ENCODE assay signal across 8 cellular contexts in the genomic region with DNA sequence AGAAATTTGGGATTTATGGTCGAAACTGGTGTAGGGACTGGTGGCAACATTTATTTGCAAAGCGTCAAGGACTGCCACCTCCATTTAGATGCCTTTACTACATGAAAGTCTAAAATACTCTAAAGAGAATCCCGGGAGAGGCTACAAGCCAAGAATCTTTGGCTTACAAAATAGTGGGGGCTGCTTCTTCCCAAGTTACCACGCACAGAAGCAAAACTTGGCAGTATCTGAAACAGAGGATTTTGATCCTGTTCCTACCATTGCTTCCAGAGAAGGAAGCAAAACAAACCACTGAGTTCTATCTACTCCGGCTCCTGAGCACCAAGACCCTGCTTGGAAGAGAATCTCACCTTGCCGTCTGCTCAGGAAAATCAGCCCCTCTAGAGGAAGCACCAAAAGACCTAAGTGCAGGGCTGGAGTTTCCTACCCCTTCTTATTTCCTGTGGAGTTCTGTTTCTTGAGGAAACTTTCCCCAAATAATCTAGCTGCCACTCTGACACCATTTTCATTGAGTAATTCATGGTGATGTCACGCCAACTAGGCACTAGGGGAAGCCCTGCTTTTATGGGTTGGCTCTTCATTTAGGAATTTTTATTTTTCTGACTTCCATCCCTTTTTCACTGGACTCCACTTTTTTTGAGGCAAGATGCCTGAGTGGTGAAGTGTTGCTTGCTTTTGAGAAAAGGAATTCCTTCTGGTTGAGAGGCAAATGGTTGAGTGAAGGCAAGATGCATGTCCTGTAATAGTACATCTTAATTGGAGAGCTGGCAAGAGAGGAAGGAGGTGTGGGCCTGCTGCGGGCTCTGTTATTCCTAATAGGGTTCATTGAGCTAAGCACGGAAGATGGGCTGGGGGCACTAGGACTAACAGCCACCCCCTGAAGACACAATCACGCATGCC.
DNase-seq lines count a peak whose midpoint lies in the region; ATAC-seq and TF ChIP-seq lines count a peak whose summit lies in the region.

No MANE protein-coding gene starts in this region.

- ATAC-seq in SK-N-SH treated with all-trans-retinoic acid at 6 μM for 48 hours: peak; percentile 72
- no peak for ATAC-seq in GM19395 (IDR thresholded peaks at IDR 0.05; ENCODE audit: unreplicated experiment)
- no peak for ATAC-seq in GM18498 (IDR thresholded peaks at IDR 0.05; ENCODE audit: unreplicated experiment)

- DNase-seq in NCI-H2171 treated with DMSO at 0.1 percent for 48 hours (lab: John Stamatoyannopoulos, UW): peak; percentile 69
- DNase-seq in NCI-H2171 (lab: John Stamatoyannopoulos, UW): no peak
- DNase-seq in fibroblast of gingiva (ENCODE audit: low read depth): peak; percentile 84
- DNase-seq in skeletal muscle cell (ENCODE audit: low read depth): peak; percentile 80
- no peak for DNase-seq in stimulated activated CD4-positive, alpha-beta T cell treated with anti-CD3 and anti-CD28 coated beads, Interleukin-15, amount 100 ng/mL, for 24 hours

- peak overlapping the region; percentile 2 for H3K4me3 ChIP-seq in skeletal muscle cell (ENCODE audit: low read depth, low read length)

TF ChIP-seq in SK-N-SH treated with all-trans-retinoic acid at 6 μM for 48 hours, 23 proteins besides CTCF, POLR2A, EP300 and RAD21:
- TF ChIP-seq, protein P1, sequence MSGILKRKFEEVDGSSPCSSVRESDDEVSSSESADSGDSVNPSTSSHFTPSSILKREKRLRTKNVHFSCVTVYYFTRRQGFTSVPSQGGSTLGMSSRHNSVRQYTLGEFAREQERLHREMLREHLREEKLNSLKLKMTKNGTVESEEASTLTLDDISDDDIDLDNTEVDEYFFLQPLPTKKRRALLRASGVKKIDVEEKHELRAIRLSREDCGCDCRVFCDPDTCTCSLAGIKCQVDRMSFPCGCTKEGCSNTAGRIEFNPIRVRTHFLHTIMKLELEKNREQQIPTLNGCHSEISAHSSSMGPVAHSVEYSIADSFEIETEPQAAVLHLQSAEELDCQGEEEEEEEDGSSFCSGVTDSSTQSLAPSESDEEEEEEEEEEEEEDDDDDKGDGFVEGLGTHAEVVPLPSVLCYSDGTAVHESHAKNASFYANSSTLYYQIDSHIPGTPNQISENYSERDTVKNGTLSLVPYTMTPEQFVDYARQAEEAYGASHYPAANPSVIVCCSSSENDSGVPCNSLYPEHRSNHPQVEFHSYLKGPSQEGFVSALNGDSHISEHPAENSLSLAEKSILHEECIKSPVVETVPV (CRISPR knock-in tag; IDR thresholded peaks at IDR 0.05): 0 out of 2 replicates have a peak, but pooled peaks have one; percentile 47
- TF ChIP-seq ZFP3 (CRISPR knock-in tag; IDR thresholded peaks at IDR 0.05): no peak
- TF ChIP-seq TCF4 (CRISPR knock-in tag; IDR thresholded peaks at IDR 0.05; ENCODE audit: borderline replicate concordance): no peak
- TF ChIP-seq GLIS3 (CRISPR knock-in tag; IDR thresholded peaks at IDR 0.05): peak; percentile 2; the same call in 1 of the 2 replicates
- TF ChIP-seq, protein P2, sequence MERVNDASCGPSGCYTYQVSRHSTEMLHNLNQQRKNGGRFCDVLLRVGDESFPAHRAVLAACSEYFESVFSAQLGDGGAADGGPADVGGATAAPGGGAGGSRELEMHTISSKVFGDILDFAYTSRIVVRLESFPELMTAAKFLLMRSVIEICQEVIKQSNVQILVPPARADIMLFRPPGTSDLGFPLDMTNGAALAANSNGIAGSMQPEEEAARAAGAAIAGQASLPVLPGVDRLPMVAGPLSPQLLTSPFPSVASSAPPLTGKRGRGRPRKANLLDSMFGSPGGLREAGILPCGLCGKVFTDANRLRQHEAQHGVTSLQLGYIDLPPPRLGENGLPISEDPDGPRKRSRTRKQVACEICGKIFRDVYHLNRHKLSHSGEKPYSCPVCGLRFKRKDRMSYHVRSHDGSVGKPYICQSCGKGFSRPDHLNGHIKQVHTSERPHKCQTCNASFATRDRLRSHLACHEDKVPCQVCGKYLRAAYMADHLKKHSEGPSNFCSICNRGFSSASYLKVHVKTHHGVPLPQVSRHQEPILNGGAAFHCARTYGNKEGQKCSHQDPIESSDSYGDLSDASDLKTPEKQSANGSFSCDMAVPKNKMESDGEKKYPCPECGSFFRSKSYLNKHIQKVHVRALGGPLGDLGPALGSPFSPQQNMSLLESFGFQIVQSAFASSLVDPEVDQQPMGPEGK (CRISPR knock-in tag; IDR thresholded peaks at IDR 0.05; ENCODE audit: borderline replicate concordance): no peak
- TF ChIP-seq SNAI2 (CRISPR knock-in tag; IDR thresholded peaks at IDR 0.05): no peak
- peak; percentile 51; the same call in 1 of the 2 replicates for TF ChIP-seq CREB5 (CRISPR knock-in tag; IDR thresholded peaks at IDR 0.05; ENCODE audit: low read depth)
- no peak for TF ChIP-seq ZC3H10 (CRISPR knock-in tag; IDR thresholded peaks at IDR 0.05)
- peak; percentile 76 for TF ChIP-seq ISL1 (CRISPR knock-in tag; IDR thresholded peaks at IDR 0.05)
- TF ChIP-seq ZFP30 (CRISPR knock-in tag; IDR thresholded peaks at IDR 0.05): no peak

Comparison
In these comparisons a context has a peak if more than half of its experiments do, and no peak if none do; other contexts are left out.
1. DNase-seq: peak in NCI-H2171 treated with DMSO at 0.1 percent for 48 hours (single experiment), fibroblast of gingiva (single experiment) and skeletal muscle cell (single experiment); none in NCI-H2171 (single experiment) and stimulated activated CD4-positive, alpha-beta T cell treated with anti-CD3 and anti-CD28 coated beads, Interleukin-15, amount 100 ng/mL, for 24 hours (single experiment).